8 cellular contexts compared by ENCODE assay signal in the genomic region with DNA sequence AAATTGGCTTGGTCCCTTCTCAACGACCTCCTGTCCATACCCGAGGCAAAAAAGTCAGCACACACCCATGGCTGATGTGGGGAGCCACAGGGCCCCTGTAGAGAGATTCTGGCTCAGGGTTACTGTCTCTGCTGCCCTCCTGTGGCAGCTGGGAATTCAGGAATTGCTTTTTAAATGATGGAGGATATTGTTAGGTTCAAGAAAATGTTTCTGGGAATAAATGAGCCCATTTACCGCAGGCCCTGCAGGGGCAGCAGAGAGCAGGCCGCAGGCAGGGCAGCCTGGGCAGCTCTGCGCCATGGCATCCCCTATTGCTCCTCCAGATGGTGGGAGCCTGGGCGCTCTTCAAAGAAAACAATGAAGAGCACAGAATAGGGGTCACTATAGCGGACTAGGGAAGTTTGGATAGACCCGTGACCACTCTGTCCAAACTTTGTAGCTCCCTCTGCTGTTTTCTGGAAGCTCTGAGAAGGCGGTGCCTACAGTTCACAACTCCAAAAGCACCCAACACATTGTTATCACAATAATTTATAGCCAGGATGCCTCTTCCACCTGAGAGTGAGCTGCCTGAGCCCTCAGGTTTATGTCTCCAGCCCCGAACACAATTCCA.
A peak's percentile ranks its signal among the peaks of the same experiment; 100 is the strongest.
DNase-seq lines count a peak whose midpoint lies in the region; ATAC-seq lines count a peak whose summit lies in the region.

No MANE protein-coding gene starts in this region.

- DNase-seq in DMS53 (lab: John Stamatoyannopoulos, UW) (peak; percentile 64), DMS53 treated with DMSO at 0.1 percent for 48 hours (lab: John Stamatoyannopoulos, UW; ENCODE audit: unreplicated experiment) (no peak), HuH-7 (ENCODE audit: low spot score) (peak; percentile 59), SW480 (ENCODE audit: low spot score) (peak; percentile 36), iPS-NIHi11 (ENCODE audit: low spot score) (peak; percentile 71), cerebellum (ENCODE audit: low spot score) (no peak), NCI-H1092 (lab: John Stamatoyannopoulos, UW) (no peak)

- ATAC-seq in GM18517 (IDR thresholded peaks at IDR 0.05; ENCODE audit: unreplicated experiment) = no peak

Comparison
In these comparisons a context has a peak if more than half of its experiments do, and no peak if none do; other contexts are left out.
1. DNase-seq: peak in DMS53 (single experiment), HuH-7 (single experiment), SW480 (single experiment) and iPS-NIHi11 (single experiment); none in DMS53 treated with DMSO at 0.1 percent for 48 hours (single experiment), cerebellum (single experiment) and NCI-H1092 (single experiment).